In genomic region chr7:103613655-103614642, GRCh38 we compare ENCODE assay signal across 12 cellular contexts.
A peak's percentile ranks its signal among the peaks of the same experiment; 100 is the strongest.
DNase-seq lines count a peak whose midpoint lies in the region; ATAC-seq, FAIRE-seq and TF ChIP-seq lines count a peak whose summit lies in the region.
"Had no signal": no experiment of that assay in that cellular context is flagged by ENCODE, and none has a peak within 500 bp of the region (broad histone marks: within the 10 kb centered on the region; RNA-seq: fewer than 3 reads in every experiment).

No MANE protein-coding gene starts in this region.

- no peaks in the 10 kb centered on the region for H3K79me2 ChIP-seq in GM23338 (replicated peaks; ENCODE audit: insufficient read depth)
- H3K79me2 ChIP-seq in OCI-LY3 (ENCODE audit: low read length) = no peaks in the 10 kb centered on the region

- H3K4me1 Mint-ChIP-seq in GM23338 = no peaks in the 10 kb centered on the region
- no peaks in the 10 kb centered on the region for H3K4me1 Mint-ChIP-seq in T-helper 2 cell treated with Interferon-gamma antibody and Interleukin-4, amounts not matched to agents 5 μg/mL and 100 μg/mL, for 36 hours (ENCODE audit: low read depth)
- H3K4me1 Mint-ChIP-seq: T-cell had no signal

- 0 out of 3 replicates have a peak, but pooled peaks have one; percentile 23 for TF ChIP-seq CTCF in A549 (IDR thresholded peaks at IDR 0.05)
- peak; percentile 50 to 65 for TF ChIP-seq CTCF in GM23338 (conservative IDR thresholded peaks at IDR 0.05; ENCODE audit: low read depth in 2 of 2)
- peak; percentile 24 for TF ChIP-seq CTCF in OCI-LY3 (IDR thresholded peaks at IDR 0.05; ENCODE audit: low read depth, low read length)
- TF ChIP-seq CTCF in fibroblast of pulmonary artery (IDR thresholded peaks at IDR 0.05; ENCODE audit: low read length, missing control alignments) = peak; percentile 32

- ATAC-seq in A549 = no peak
- peak; percentile 35; the same call in 2 of the 3 replicates for ATAC-seq in GM23338
- no peak for ATAC-seq in HG02623 (IDR thresholded peaks at IDR 0.05; ENCODE audit: unreplicated experiment)
- ATAC-seq: stimulated activated naive CD8-positive, alpha-beta T cell treated with anti-CD3 and anti-CD28 coated beads, Interleukin-15, Interleukin-2, amounts not matched to agents 100 U/mL and 50 U/mL, for 24 hours; T-cell had no signal

- no peak for TF ChIP-seq POLR2A in A549 (IDR thresholded peaks at IDR 0.05; ENCODE audit: low read length)

- H3K9me3 ChIP-seq in A549 = no peaks in the 10 kb centered on the region
- no peaks in the 10 kb centered on the region for H3K9me3 ChIP-seq in OCI-LY3 (ENCODE audit: insufficient read depth, low read length)

- TF ChIP-seq EP300 in A549 (IDR thresholded peaks at IDR 0.05) = no peak

- H3K4me3 ChIP-seq in A549 = no peak overlapping the region
- no peak overlapping the region for H3K4me3 ChIP-seq in GM23338
- H3K4me3 ChIP-seq in OCI-LY3 (ENCODE audit: low read length) = no peak overlapping the region
- H3K4me3 ChIP-seq in fibroblast of pulmonary artery (replicated peaks; ENCODE audit: low read depth, low read length) = no peak overlapping the region

- WGBS in A549 (ENCODE audit: missing lambda C conversion rate) = 9% methylated on average over 3 of the region's 3 CpGs

- H3F3A ChIP-seq in GM23338 (replicated peaks; ENCODE audit: low read depth) = no peaks in the 10 kb centered on the region

- H4K20me1 ChIP-seq in GM23338 (replicated peaks; ENCODE audit: insufficient read depth) (no peaks in the 10 kb centered on the region), OCI-LY3 (ENCODE audit: insufficient read depth, low read length) (no peaks in the 10 kb centered on the region)

- no peaks in the 10 kb centered on the region for H3K27me3 Mint-ChIP-seq in GM23338 (ENCODE audit: insufficient read depth, low read depth, poor library complexity)
- no peaks in the 10 kb centered on the region for H3K27me3 Mint-ChIP-seq in T-helper 2 cell treated with Interferon-gamma antibody and Interleukin-4, amounts not matched to agents 5 μg/mL and 100 μg/mL, for 36 hours (ENCODE audit: low read depth)

- no peaks in the 10 kb centered on the region for H3K9me2 ChIP-seq in GM23338 (ENCODE audit: insufficient read depth)

- H3K27ac Mint-ChIP-seq in GM23338 = no peak overlapping the region
- no peak overlapping the region for H3K27ac Mint-ChIP-seq in T-helper 2 cell treated with Interferon-gamma antibody and Interleukin-4, amounts not matched to agents 5 μg/mL and 100 μg/mL, for 36 hours
- H3K27ac Mint-ChIP-seq: mesothelial cell of epicardium, T-cell had no signal

- H3K4me2 ChIP-seq in A549 (no peak overlapping the region), GM23338 (no peak overlapping the region), OCI-LY3 (ENCODE audit: low read length) (no peak overlapping the region)

- H3K36me3 ChIP-seq in GM23338 (ENCODE audit: insufficient read depth) (no peaks in the 10 kb centered on the region), OCI-LY3 (replicated peaks; ENCODE audit: low read depth, low read length) (no peaks in the 10 kb centered on the region)

- POLR2A ChIA-PET in A549 (lab: Yijun Ruan, JAX) = no interaction called here

- FAIRE-seq in A549 (lab: Jason Lieb, UNC) = no peak

- no peak for DNase-seq in A549 (ENCODE audit: low read depth in 1 of 2, low spot score in 1 of 2)
- DNase-seq in GM23338 (ENCODE audit: low spot score) = peak; percentile 54
- no peak for DNase-seq in fibroblast of pulmonary artery (ENCODE audit: low read depth)
- no peak for DNase-seq in T-helper 2 cell treated with Interferon-gamma antibody and Interleukin-4, amounts not matched to agents 5 μg/mL and 100 μg/mL, for 36 hours (ENCODE audit: low spot score)
- no peak for DNase-seq in KG1 (lab: John Stamatoyannopoulos, UW)
- no peak for DNase-seq in head of caudate nucleus
- DNase-seq: Calu3; stimulated activated naive CD8-positive, alpha-beta T cell treated with anti-CD3 and anti-CD28 coated beads, Interleukin-15, Interleukin-2, amounts not matched to agents 100 U/mL and 50 U/mL, for 24 hours; T-cell had no signal

- no peaks in the 10 kb centered on the region; the same call in 2 of the 3 replicates for H3K9me3 Mint-ChIP-seq in GM23338
- no peaks in the 10 kb centered on the region for H3K9me3 Mint-ChIP-seq in T-helper 2 cell treated with Interferon-gamma antibody and Interleukin-4, amounts not matched to agents 5 μg/mL and 100 μg/mL, for 36 hours
- H3K9me3 Mint-ChIP-seq: mesothelial cell of epicardium, T-cell had no signal

- no peak overlapping the region for H3K27ac ChIP-seq in A549
- H3K27ac ChIP-seq in GM23338 (ENCODE audit: low read depth) = no peak overlapping the region
- H3K27ac ChIP-seq in OCI-LY3 (ENCODE audit: low read length) = no peak overlapping the region

- no peaks in the 10 kb centered on the region for H3K36me3 Mint-ChIP-seq in GM23338 (ENCODE audit: low read depth)
- no peaks in the 10 kb centered on the region for H3K36me3 Mint-ChIP-seq in T-helper 2 cell treated with Interferon-gamma antibody and Interleukin-4, amounts not matched to agents 5 μg/mL and 100 μg/mL, for 36 hours (ENCODE audit: low read depth)
- H3K36me3 Mint-ChIP-seq: mesothelial cell of epicardium, T-cell had no signal

- no peak overlapping the region for H3K4me3 Mint-ChIP-seq in GM23338
- H3K4me3 Mint-ChIP-seq in T-helper 2 cell treated with Interferon-gamma antibody and Interleukin-4, amounts not matched to agents 5 μg/mL and 100 μg/mL, for 36 hours = no peak overlapping the region
- H3K4me3 Mint-ChIP-seq: mesothelial cell of epicardium, T-cell had no signal

- H3K27me3 ChIP-seq in GM23338 (ENCODE audit: insufficient read depth) = no peaks in the 10 kb centered on the region
- H3K27me3 ChIP-seq in OCI-LY3 (ENCODE audit: low read depth, low read length) = peaks cover 22% of the 10 kb centered on the region; the same call in 1 of the 2 replicates

- H2AFZ ChIP-seq in GM23338 = 0 out of 2 replicates have a peak overlapping the region, but pooled peaks have one; percentile 19
- no peak overlapping the region for H2AFZ ChIP-seq in OCI-LY3 (ENCODE audit: low read depth, low read length)

- CTCF ChIA-PET in A549 (lab: Yijun Ruan, JAX) = interaction anchor here (1.3 kb wide), 1 partner anchor 9 kb away, joined by 3 read pairs; no protein-coding TSS in a partner anchor

- H3K9ac ChIP-seq in OCI-LY3 (ENCODE audit: low read length) = no peak overlapping the region

- no peaks in the 10 kb centered on the region for H3K4me1 ChIP-seq in A549
- H3K4me1 ChIP-seq in GM23338 (ENCODE audit: insufficient read depth) = no peaks in the 10 kb centered on the region
- H3K4me1 ChIP-seq in OCI-LY3 (ENCODE audit: low read length) = no peaks in the 10 kb centered on the region

- intact Hi-C loops in head of caudate nucleus (cut with DNase I) = no loop called here

- TF ChIP-seq RAD21 in A549 (conservative IDR thresholded peaks at IDR 0.05 in 1 of 2, IDR thresholded peaks at IDR 0.05 in 1 of 2) = peak; percentile 30 to 31; a peak in 2 of 5 replicates

TF ChIP-seq in A549, 52 proteins besides CTCF, POLR2A, EP300 and RAD21:
- TF ChIP-seq SMC3 (IDR thresholded peaks at IDR 0.05) (0 out of 3 replicates have a peak, but pooled peaks have one; percentile 17), MAX (IDR thresholded peaks at IDR 0.05) (no peak)
TF ChIP-seq in A549: peak in this region for 1.

TF ChIP-seq in GM23338, 12 proteins besides CTCF, POLR2A, EP300 and RAD21 (continues in another document):
- TF ChIP-seq CREB1 (CRISPR knock-in tag; IDR thresholded peaks at IDR 0.05; ENCODE audit: low read depth) (no peak), JUNB (IDR thresholded peaks at IDR 0.05; ENCODE audit: unreplicated experiment) (no peak), POLR2AphosphoS5 (IDR thresholded peaks at IDR 0.05; ENCODE audit: low read depth) (no peak), REST (IDR thresholded peaks at IDR 0.05; ENCODE audit: unreplicated experiment) (no peak), EZH2 (IDR thresholded peaks at IDR 0.05; ENCODE audit: low read depth, unreplicated experiment) (no peak), ETS1 (IDR thresholded peaks at IDR 0.05) (no peak), STAT1 (IDR thresholded peaks at IDR 0.05; ENCODE audit: unreplicated experiment) (no peak)
